Comparison of ENCODE assay signal across 1 cellular context in genomic region chr16:11561856-11562255, GRCh38.
TF ChIP-seq lines count a peak whose summit lies in the region.

No MANE protein-coding gene starts in this region.

TF ChIP-seq in SK-N-SH, 30 proteins besides CTCF, POLR2A, EP300 and RAD21 (continued from another document):
- TF ChIP-seq IRF3 (IDR thresholded peaks at IDR 0.05; ENCODE audit: low read depth, low read length) (no peak), USF2 (IDR thresholded peaks at IDR 0.05; ENCODE audit: borderline replicate concordance, low read depth, low read length) (no peak), FOXJ3 (CRISPR knock-in tag; IDR thresholded peaks at IDR 0.05) (no peak), FOXM1 (IDR thresholded peaks at IDR 0.05; ENCODE audit: low read depth) (no peak), SIN3A (IDR thresholded peaks at IDR 0.05; ENCODE audit: borderline replicate concordance, low read depth, low read length) (no peak), USF1 (IDR thresholded peaks at IDR 0.05; ENCODE audit: borderline replicate concordance, low read depth) (no peak), NFIC (IDR thresholded peaks at IDR 0.05; ENCODE audit: borderline replicate concordance) (no peak)
TF ChIP-seq in SK-N-SH: peak in this region for 0.
